Comparison of ENCODE assay signal across 11 cellular contexts in the genomic region with DNA sequence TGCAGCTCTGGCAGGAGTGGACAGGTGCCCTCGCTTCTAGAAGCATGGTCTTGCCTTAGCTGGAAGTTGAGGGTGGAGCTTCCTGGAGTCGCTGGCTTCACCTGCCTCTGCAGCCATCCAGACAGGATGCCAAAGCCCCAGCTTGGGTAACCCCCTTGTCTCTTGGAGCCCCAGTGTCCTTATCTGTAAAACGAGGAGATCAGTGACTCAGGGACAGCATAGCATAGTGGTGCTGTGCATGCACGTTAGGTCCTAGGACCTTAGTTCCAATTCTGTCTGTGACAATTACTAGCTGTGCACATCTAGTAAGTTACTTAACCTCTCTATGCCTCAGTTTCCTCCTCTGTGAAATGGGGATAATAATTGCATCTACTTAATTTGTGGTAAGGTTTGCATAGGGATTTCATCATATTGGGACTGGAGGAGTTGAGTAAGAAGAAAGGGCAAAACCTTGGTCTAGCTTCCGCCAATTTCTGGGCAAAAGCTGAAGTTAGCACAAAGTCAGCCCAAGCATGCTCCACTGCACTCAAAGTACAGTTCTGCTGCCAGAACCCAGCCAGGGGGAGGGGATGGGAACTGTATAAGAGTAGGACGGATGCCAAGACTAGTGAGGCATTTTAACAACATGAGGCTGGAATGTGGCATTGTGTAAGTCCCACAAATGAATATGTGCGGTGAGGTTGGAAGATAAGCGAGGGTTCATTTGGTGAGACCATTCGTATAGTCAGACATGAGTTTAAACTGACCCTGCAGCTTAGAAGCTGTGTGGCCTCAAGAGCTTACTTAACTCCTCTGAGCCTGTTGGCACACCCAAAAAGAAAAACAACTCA. TPM values are rescaled to one million over a fixed set of nuclear protein-coding genes. Genes with fewer than 3 reads are reported as not detected.
DNase-seq lines count a peak whose midpoint lies in the region; ATAC-seq, FAIRE-seq and TF ChIP-seq lines count a peak whose summit lies in the region.
"Had no signal": no experiment of that assay in that cellular context is flagged by ENCODE, and none has a peak within 500 bp of the region (broad histone marks: within the 10 kb centered on the region; RNA-seq: fewer than 3 reads in every experiment).

No MANE protein-coding gene starts in this region.

- H3K4me2 ChIP-seq in OCI-LY3 (ENCODE audit: low read length), result peak overlapping the region; percentile 97

- peak overlapping the region; percentile 21; the same call in 1 of the 2 replicates for H3K4me3 ChIP-seq in OCI-LY3 (ENCODE audit: low read length)
- no peak overlapping the region for H3K4me3 ChIP-seq in pancreas
- H3K4me3 ChIP-seq: breast epithelium had no signal

- H3K4me1 ChIP-seq in OCI-LY3 (ENCODE audit: low read length) (peaks cover 72% of the 10 kb centered on the region), pancreas (peaks cover 0 to 7% (median 0%) of the 10 kb centered on the region in 3 donors)
- H3K4me1 ChIP-seq: breast epithelium had no signal

- peaks cover 99% of the 10 kb centered on the region for H3K79me2 ChIP-seq in OCI-LY3 (ENCODE audit: low read length)

- H3K27ac ChIP-seq in OCI-LY3 (ENCODE audit: low read length) (peak overlapping the region; percentile 1; the same call in 1 of the 2 replicates), epithelial cell of prostate (peak overlapping the region; percentile 63), pancreas (no peak overlapping the region)
- H3K27ac ChIP-seq: breast epithelium had no signal

- intact Hi-C loops in pancreas (cut with DNase I), result no loop called here

- DNase-seq in ELR (ENCODE audit: low read depth), result peak; percentile 99
- DNase-seq in epithelial cell of prostate (ENCODE audit: low read depth, low spot score), result peak; percentile 81
- peak in 3 of 6 donors; percentile 23 to 55 (median 39) for DNase-seq in pancreas
- DNase-seq in activated naive CD4-positive, alpha-beta T cell (lab: John Stamatoyannopoulos, UW), result no peak
- no peak for DNase-seq in activated T-cell treated with anti-CD3 and anti-CD28 coated beads, Interleukin-2, amount 50 U/mL, for 1 hour
- DNase-seq: NCI-H774 had no signal

- H3K9ac ChIP-seq in OCI-LY3 (ENCODE audit: low read length), result no peak overlapping the region

- H3K9me3 ChIP-seq in OCI-LY3 (ENCODE audit: insufficient read depth, low read length) (no peaks in the 10 kb centered on the region), pancreas (no peaks in the 10 kb centered on the region)
- H3K9me3 ChIP-seq: breast epithelium had no signal

- H3K36me3 ChIP-seq in OCI-LY3 (replicated peaks; ENCODE audit: low read depth, low read length), result peaks cover 14% of the 10 kb centered on the region
- no peaks in the 10 kb centered on the region for H3K36me3 ChIP-seq in pancreas
- H3K36me3 ChIP-seq: breast epithelium had no signal

- WGBS in pancreas, 2 donors, result 34 to 35% methylated on average over 9 of the region's 9 CpGs

- FAIRE-seq in pancreas (lab: Jason Lieb, UNC), result no peak

- peak; percentile 56 to 83 (median 78) for ATAC-seq in pancreas
- no peak for ATAC-seq in GM19455 (IDR thresholded peaks at IDR 0.05; ENCODE audit: unreplicated experiment)
- no peak for ATAC-seq in HG03469 (IDR thresholded peaks at IDR 0.05; ENCODE audit: unreplicated experiment)

- TF ChIP-seq CTCF in OCI-LY3 (IDR thresholded peaks at IDR 0.05; ENCODE audit: low read depth, low read length) (no peak), pancreas (IDR thresholded peaks at IDR 0.05) (no peak)

- H4K20me1 ChIP-seq in OCI-LY3 (ENCODE audit: insufficient read depth, low read length), result peaks cover 95% of the 10 kb centered on the region

- no peak overlapping the region for H2AFZ ChIP-seq in OCI-LY3 (ENCODE audit: low read depth, low read length)

- H3K27me3 ChIP-seq in OCI-LY3 (ENCODE audit: low read depth, low read length) (no peaks in the 10 kb centered on the region), pancreas (no peaks in the 10 kb centered on the region)
- H3K27me3 ChIP-seq: breast epithelium had no signal

RNA-seq across cellular contexts. Expression of a gene that starts 24.5 kb away (rescaled TPM):
- under 1 TPM; 0.24 to 1.00 (median 0.76) TPM for total RNA-seq in pancreas
- 1 to 10 TPM in 1 of 2 donors, under 1 TPM in 1; 0.95 to 2.3 TPM for polyA plus RNA-seq in pancreas
- total RNA-seq: skeletal muscle tissue had no signal

Comparison
In these comparisons a context has a peak if more than half of its experiments do, and no peak if none do; other contexts are left out.
1. DNase-seq: peak in ELR (single experiment) and epithelial cell of prostate (single experiment); none in activated naive CD4-positive, alpha-beta T cell (0 of 4) and activated T-cell treated with anti-CD3 and anti-CD28 coated beads, Interleukin-2, amount 50 U/mL, for 1 hour (single experiment).
2. H3K27ac ChIP-seq: peak in OCI-LY3 (single experiment) and epithelial cell of prostate (single experiment); none in pancreas (0 of 4).
3. ATAC-seq: peak in pancreas (4 of 4); none in GM19455 (single experiment) and HG03469 (single experiment).